ENCODE assay signal across 1 cellular context in the genomic region with DNA sequence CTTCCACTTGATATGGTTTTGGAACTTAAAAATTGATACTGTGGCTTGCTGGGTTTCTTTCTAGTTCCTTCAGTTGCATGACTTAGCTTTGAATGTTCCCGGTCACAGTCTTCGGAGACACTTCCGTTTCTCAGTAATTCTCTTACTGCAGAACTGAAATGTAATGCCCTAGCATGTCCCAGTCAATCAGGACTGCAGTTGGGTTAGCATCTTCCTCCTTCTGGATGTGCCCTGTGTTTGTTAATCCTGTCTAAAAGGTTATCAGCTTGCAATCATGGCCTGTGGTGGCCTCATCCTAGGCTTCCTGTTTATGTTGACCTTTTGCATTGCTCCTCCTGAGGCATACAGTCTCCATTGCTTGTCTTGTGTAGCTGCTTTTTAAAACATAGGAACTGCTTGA.
TF ChIP-seq lines count a peak whose summit lies in the region.

No MANE protein-coding gene starts in this region.

TF ChIP-seq in WTC11, 78 proteins besides CTCF, POLR2A, EP300 and RAD21 (continued from another document):
- TF ChIP-seq, protein P1, sequence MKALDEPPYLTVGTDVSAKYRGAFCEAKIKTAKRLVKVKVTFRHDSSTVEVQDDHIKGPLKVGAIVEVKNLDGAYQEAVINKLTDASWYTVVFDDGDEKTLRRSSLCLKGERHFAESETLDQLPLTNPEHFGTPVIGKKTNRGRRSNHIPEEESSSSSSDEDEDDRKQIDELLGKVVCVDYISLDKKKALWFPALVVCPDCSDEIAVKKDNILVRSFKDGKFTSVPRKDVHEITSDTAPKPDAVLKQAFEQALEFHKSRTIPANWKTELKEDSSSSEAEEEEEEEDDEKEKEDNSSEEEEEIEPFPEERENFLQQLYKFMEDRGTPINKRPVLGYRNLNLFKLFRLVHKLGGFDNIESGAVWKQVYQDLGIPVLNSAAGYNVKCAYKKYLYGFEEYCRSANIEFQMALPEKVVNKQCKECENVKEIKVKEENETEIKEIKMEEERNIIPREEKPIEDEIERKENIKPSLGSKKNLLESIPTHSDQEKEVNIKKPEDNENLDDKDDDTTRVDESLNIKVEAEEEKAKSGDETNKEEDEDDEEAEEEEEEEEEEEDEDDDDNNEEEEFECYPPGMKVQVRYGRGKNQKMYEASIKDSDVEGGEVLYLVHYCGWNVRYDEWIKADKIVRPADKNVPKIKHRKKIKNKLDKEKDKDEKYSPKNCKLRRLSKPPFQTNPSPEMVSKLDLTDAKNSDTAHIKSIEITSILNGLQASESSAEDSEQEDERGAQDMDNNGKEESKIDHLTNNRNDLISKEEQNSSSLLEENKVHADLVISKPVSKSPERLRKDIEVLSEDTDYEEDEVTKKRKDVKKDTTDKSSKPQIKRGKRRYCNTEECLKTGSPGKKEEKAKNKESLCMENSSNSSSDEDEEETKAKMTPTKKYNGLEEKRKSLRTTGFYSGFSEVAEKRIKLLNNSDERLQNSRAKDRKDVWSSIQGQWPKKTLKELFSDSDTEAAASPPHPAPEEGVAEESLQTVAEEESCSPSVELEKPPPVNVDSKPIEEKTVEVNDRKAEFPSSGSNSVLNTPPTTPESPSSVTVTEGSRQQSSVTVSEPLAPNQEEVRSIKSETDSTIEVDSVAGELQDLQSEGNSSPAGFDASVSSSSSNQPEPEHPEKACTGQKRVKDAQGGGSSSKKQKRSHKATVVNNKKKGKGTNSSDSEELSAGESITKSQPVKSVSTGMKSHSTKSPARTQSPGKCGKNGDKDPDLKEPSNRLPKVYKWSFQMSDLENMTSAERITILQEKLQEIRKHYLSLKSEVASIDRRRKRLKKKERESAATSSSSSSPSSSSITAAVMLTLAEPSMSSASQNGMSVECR (CRISPR knock-in tag; IDR thresholded peaks at IDR 0.05; ENCODE audit: borderline replicate concordance) = no peak
- no peak for TF ChIP-seq NR3C1 (CRISPR knock-in tag; conservative IDR thresholded peaks at IDR 0.05; ENCODE audit: low read depth)
- TF ChIP-seq KAT7 (CRISPR knock-in tag; IDR thresholded peaks at IDR 0.05; ENCODE audit: borderline replicate concordance) = no peak
- TF ChIP-seq NR1H2 (CRISPR knock-in tag; IDR thresholded peaks at IDR 0.05) = no peak
